In genomic region chr11:48134221-48134922, GRCh38 we compare ENCODE assay signal across 25 cellular contexts.
"Had no signal": no experiment of that assay in that cellular context is flagged by ENCODE, and none has a peak within 500 bp of the region (broad histone marks: within the 10 kb centered on the region; RNA-seq: fewer than 3 reads in every experiment).

No MANE protein-coding gene starts in this region.

- H3K27ac Mint-ChIP-seq: dendritic cell treated with granulocyte-macrophage colony-stimulating factor and Interleukin-4, amounts not matched to agents 40 ng/mL and 50 ng/mL, for 4 days; endodermal cell; memory B cell; mesothelial cell of epicardium; stimulated activated effector memory CD8-positive, alpha-beta T cell treated with anti-CD3 and anti-CD28 coated beads, Interleukin-12 subunit alpha, Interleukin-12 subunit beta, amount 100 ng/mL, for 72 hours; type B pancreatic cell had no signal

- H3K9me3 Mint-ChIP-seq: dendritic cell treated with granulocyte-macrophage colony-stimulating factor and Interleukin-4, amounts not matched to agents 40 ng/mL and 50 ng/mL, for 4 days; endodermal cell; memory B cell; mesothelial cell of epicardium; natural killer cell; neural crest cell; stimulated activated effector memory CD8-positive, alpha-beta T cell treated with anti-CD3 and anti-CD28 coated beads, Interleukin-12 subunit alpha, Interleukin-12 subunit beta, amount 100 ng/mL, for 72 hours; type B pancreatic cell had no signal

- H3K27me3 Mint-ChIP-seq: dendritic cell treated with granulocyte-macrophage colony-stimulating factor and Interleukin-4, amounts not matched to agents 40 ng/mL and 50 ng/mL, for 4 days; memory B cell; type B pancreatic cell had no signal

- H3K4me3 Mint-ChIP-seq: dendritic cell treated with granulocyte-macrophage colony-stimulating factor and Interleukin-4, amounts not matched to agents 40 ng/mL and 50 ng/mL, for 4 days; endodermal cell; memory B cell; mesothelial cell of epicardium; natural killer cell; neural crest cell; stimulated activated effector memory CD8-positive, alpha-beta T cell treated with anti-CD3 and anti-CD28 coated beads, Interleukin-12 subunit alpha, Interleukin-12 subunit beta, amount 100 ng/mL, for 72 hours; type B pancreatic cell had no signal

- H3K27ac ChIP-seq: foreskin keratinocyte, heart left ventricle, left ventricle myocardium inferior, lower lobe of right lung, psoas muscle, right lobe of liver, suprapubic skin, thyroid gland had no signal

- H3K27me3 ChIP-seq: foreskin keratinocyte, heart left ventricle, right lobe of liver, suprapubic skin, thyroid gland had no signal

- DNase-seq: effector CD4-positive, alpha-beta T cell; endodermal cell; erythroblast; foreskin keratinocyte; heart left ventricle; hippocampal formation; kidney; left cardiac atrium; left ventricle myocardium inferior; lower lobe of right lung; natural killer cell; psoas muscle; retina; right lobe of liver; stimulated activated CD4-positive, alpha-beta T cell treated with anti-CD3 and anti-CD28 coated beads, Interleukin-4, amount 100 ng/mL, for 1 hour; stimulated activated CD8-positive, alpha-beta memory T cell treated with anti-CD3 and anti-CD28 coated beads, Interleukin-4, amount 100 ng/mL, for 48 hours; stimulated activated naive CD8-positive, alpha-beta T cell treated with anti-CD3 and anti-CD28 coated beads, Interleukin-15, Interleukin-2, amounts not matched to agents 100 U/mL and 50 U/mL, for 24 hours; thyroid gland had no signal

- H3K36me3 Mint-ChIP-seq: natural killer cell had no signal

- H3K4me1 ChIP-seq: foreskin keratinocyte, left ventricle myocardium inferior, lower lobe of right lung, psoas muscle, right lobe of liver, suprapubic skin had no signal

- H3K4me3 ChIP-seq: heart left ventricle, left ventricle myocardium inferior, lower lobe of right lung, psoas muscle, right lobe of liver, suprapubic skin, thyroid gland had no signal

- H3K4me1 Mint-ChIP-seq: mesothelial cell of epicardium had no signal

- H3K9me3 ChIP-seq: heart left ventricle, left ventricle myocardium inferior, lower lobe of right lung, psoas muscle, right lobe of liver, suprapubic skin, thyroid gland had no signal

- ATAC-seq: foreskin keratinocyte; heart left ventricle; left cardiac atrium; lower lobe of right lung; natural killer cell; psoas muscle; right lobe of liver; stimulated activated effector memory CD8-positive, alpha-beta T cell treated with anti-CD3 and anti-CD28 coated beads, Interleukin-12 subunit alpha, Interleukin-12 subunit beta, amount 100 ng/mL, for 72 hours; stimulated activated naive CD8-positive, alpha-beta T cell treated with anti-CD3 and anti-CD28 coated beads, Interleukin-15, Interleukin-2, amounts not matched to agents 100 U/mL and 50 U/mL, for 24 hours had no signal
